Comparison of ENCODE assay signal across 8 cellular contexts in the genomic region with DNA sequence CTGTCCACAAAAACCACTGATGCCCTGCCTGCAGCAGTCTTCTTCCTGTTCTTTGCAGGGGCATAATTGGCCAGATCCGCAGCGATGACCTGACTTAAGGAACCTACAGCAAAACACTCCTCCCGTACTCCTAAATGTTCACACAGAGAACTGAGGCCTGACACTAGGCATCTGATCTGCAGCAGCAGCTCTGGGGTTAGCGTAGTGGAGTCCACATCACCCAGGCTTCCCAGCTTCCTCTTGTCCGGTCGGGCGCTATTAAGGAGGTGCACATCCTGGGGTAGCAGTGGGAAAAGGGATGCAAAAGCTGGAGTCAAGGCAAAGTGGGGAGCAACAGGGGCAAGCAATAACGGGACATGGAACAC. TPM values are rescaled to one million over a fixed set of nuclear protein-coding genes. Genes with fewer than 3 reads are reported as not detected.
DNase-seq lines count a peak whose midpoint lies in the region; ATAC-seq, FAIRE-seq and TF ChIP-seq lines count a peak whose summit lies in the region.

No MANE protein-coding gene starts in this region.

- H3K4me3 ChIP-seq in OCI-LY1 (ENCODE audit: low read depth, low read length, poor library complexity, severe bottlenecking) (peak overlapping the region; percentile 80), bronchial epithelial cell (ENCODE audit: low read depth, low read length) (peak overlapping the region; percentile 83), right lobe of liver (peak overlapping the region; percentile 93 to 99 (median 97)), tibial artery (peak overlapping the region; percentile 67 to 94)

- H3K27ac ChIP-seq in OCI-LY1 (ENCODE audit: low read depth, low read length, poor library complexity, severe bottlenecking) (peak overlapping the region; percentile 32), right lobe of liver (no peak overlapping the region), tibial artery (peak overlapping the region in 1 of 2 donors; percentile 65)

- TF ChIP-seq CTCF in OCI-LY1 (IDR thresholded peaks at IDR 0.05; ENCODE audit: low read length) (no peak), bronchial epithelial cell (IDR thresholded peaks at IDR 0.05; ENCODE audit: insufficient read depth, low read length, severe bottlenecking) (no peak), right lobe of liver (IDR thresholded peaks at IDR 0.05) (no peak), tibial artery (IDR thresholded peaks at IDR 0.05) (no peak)

- intact Hi-C loops in right lobe of liver (cut with DNase I) (no loop called here), tibial artery (cut with DNase I; ENCODE audit: low total_unique reads) (no loop called here)

- H3K9me2 ChIP-seq in OCI-LY1 (ENCODE audit: low read depth, low read length): no peaks in the 10 kb centered on the region; the same call in 1 of the 2 replicates

- H3K4me1 ChIP-seq in OCI-LY1 (ENCODE audit: insufficient read depth, low read length, severe bottlenecking): peaks cover 51% of the 10 kb centered on the region
- H3K4me1 ChIP-seq in right lobe of liver: peaks cover 0 to 24% (median 5%) of the 10 kb centered on the region in 4 donors
- peaks cover 0 to 46% (median 26%) of the 10 kb centered on the region in 4 donors for H3K4me1 ChIP-seq in tibial artery

- ATAC-seq in HG02798 (IDR thresholded peaks at IDR 0.05; ENCODE audit: poor library complexity, unreplicated experiment): peak; percentile 2
- peak; percentile 21 to 29 (median 26) for ATAC-seq in right lobe of liver

- peak; percentile 24 to 52 for DNase-seq in SHP77 (lab: John Stamatoyannopoulos, UW)
- no peak for DNase-seq in SHP77 treated with DMSO at 0.1 percent for 48 hours (lab: John Stamatoyannopoulos, UW)
- DNase-seq in bronchial epithelial cell (ENCODE audit: low read depth): peak; percentile 23
- no peak for DNase-seq in right lobe of liver
- no peak for DNase-seq in tibial artery
- no peak for DNase-seq in kidney glomerular epithelial cell (lab: John Stamatoyannopoulos, UW)

- H3K9ac ChIP-seq in OCI-LY1 (ENCODE audit: low read length): peak overlapping the region; percentile 81

- peak overlapping the region; percentile 70 for H3K4me2 ChIP-seq in OCI-LY1 (ENCODE audit: low read length)

- H3F3A ChIP-seq in OCI-LY1 (ENCODE audit: insufficient read depth, low read length): no peaks in the 10 kb centered on the region

- H3K27me3 ChIP-seq in OCI-LY1 (ENCODE audit: insufficient read depth, low read length) (no peaks in the 10 kb centered on the region), bronchial epithelial cell (ENCODE audit: control insufficient read depth, insufficient read depth, low read length) (no peaks in the 10 kb centered on the region), right lobe of liver (no peaks in the 10 kb centered on the region), tibial artery (peaks cover 0 to 4% of the 10 kb centered on the region in 2 donors)

- H2AFZ ChIP-seq in OCI-LY1 (ENCODE audit: low read length): no peak overlapping the region

- no peaks in the 10 kb centered on the region for H4K20me1 ChIP-seq in OCI-LY1 (ENCODE audit: insufficient read depth, low read length)

- H3K9me3 ChIP-seq in OCI-LY1 (ENCODE audit: low read length) (no peaks in the 10 kb centered on the region), right lobe of liver (no peaks in the 10 kb centered on the region), tibial artery (no peaks in the 10 kb centered on the region)

- FAIRE-seq in bronchial epithelial cell (lab: Jason Lieb, UNC): no peak

- WGBS in right lobe of liver (ENCODE audit: insufficient coverage, low coverage, low lambda C conversion rate, missing lambda C conversion rate): 0% methylated on average over 6 of the region's 8 CpGs

- no peak for TF ChIP-seq POLR2A in right lobe of liver (IDR thresholded peaks at IDR 0.05)

- H3K36me3 ChIP-seq in OCI-LY1 (ENCODE audit: insufficient read depth, low read length): peaks cover 2% of the 10 kb centered on the region; the same call in 1 of the 2 replicates
- no peaks in the 10 kb centered on the region for H3K36me3 ChIP-seq in bronchial epithelial cell (ENCODE audit: control insufficient read depth, insufficient read depth, low read length)
- no peaks in the 10 kb centered on the region for H3K36me3 ChIP-seq in right lobe of liver
- H3K36me3 ChIP-seq in tibial artery: no peaks in the 10 kb centered on the region

- peaks cover 55% of the 10 kb centered on the region for H3K79me2 ChIP-seq in OCI-LY1 (ENCODE audit: insufficient read depth, low read length)

RNA-seq across cellular contexts. Expression of gene SCFD2, which starts 0.8 kb away (rescaled TPM):
- total RNA-seq in bronchial epithelial cell (10.8 and 21.9 TPM in 2 replicates), right lobe of liver (10 to 100 TPM in 3 of 6 experiments, 1 to 10 TPM in 3; 7.6 to 17.1 (median 10.3) TPM)

RNA-seq across cellular contexts. Expression of gene FIP1L1, which starts 12.3 kb away (rescaled TPM):
- total RNA-seq in bronchial epithelial cell: 46.3 and 73.5 TPM in 2 replicates
- 10 to 100 TPM; 12.9 to 19.7 (median 18.9) TPM for total RNA-seq in right lobe of liver

Comparison
In these comparisons a context has a peak if more than half of its experiments do, and no peak if none do; other contexts are left out.
1. DNase-seq: peak in SHP77 (2 of 2) and bronchial epithelial cell (single experiment); none in SHP77 treated with DMSO at 0.1 percent for 48 hours (single experiment), right lobe of liver (0 of 3), tibial artery (0 of 2) and kidney glomerular epithelial cell (single experiment).
2. Peak in every context shown above with its lines, with median percentiles within 50 percentile points of each other: H3K4me3 ChIP-seq.